ENCODE assay signal across 20 cellular contexts in the genomic region with DNA sequence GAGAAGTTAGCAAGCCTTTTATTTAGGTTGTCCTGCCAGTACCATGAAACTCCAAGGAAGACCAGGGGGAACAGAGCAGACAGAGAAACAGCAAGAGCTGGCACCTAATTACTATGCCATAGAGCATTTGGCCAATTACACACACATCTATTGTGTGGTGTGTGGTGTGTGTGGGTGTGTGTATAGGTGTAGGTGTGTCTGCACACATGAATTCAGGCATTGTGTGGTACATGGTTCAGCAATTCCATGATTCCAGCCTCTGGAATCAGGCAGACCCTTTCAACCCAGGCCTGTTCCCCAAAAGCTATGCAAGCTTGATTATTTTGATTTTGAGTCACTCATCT.
"Had no signal": no experiment of that assay in that cellular context is flagged by ENCODE, and none has a peak within 500 bp of the region (broad histone marks: within the 10 kb centered on the region; RNA-seq: fewer than 3 reads in every experiment).

No MANE protein-coding gene starts in this region.

- H3K4me2 ChIP-seq: smooth muscle cell had no signal

- H3K9me3 ChIP-seq: adrenal gland, left ventricle myocardium inferior, sigmoid colon, testis, uterus had no signal

- H3K27ac ChIP-seq: adrenal gland, left ventricle myocardium inferior, sigmoid colon, testis, uterus had no signal

- H3K4me1 ChIP-seq: sigmoid colon, testis, uterus had no signal

- ATAC-seq: activated T-helper 17 cell treated with anti-CD3 and anti-CD28 coated beads, Interleukin-2, amount 50 U/mL, for 72 hours; natural killer cell; stimulated activated naive B cell treated with anti-CD40 and anti-IgM and Interleukin-4, amounts not matched to agents 10 μg/mL and 1 μg/mL and 100 μg/mL, for 72 hours; WTC11 had no signal

- H3K36me3 ChIP-seq: adrenal gland, sigmoid colon, uterus had no signal

- DNase-seq: activated T-cell treated with anti-CD3 and anti-CD28 coated beads, Interleukin-2, amount 50 U/mL, for 1 hour; cortex of kidney; erythroblast; foreskin melanocyte; immature natural killer cell; left ventricle myocardium inferior; natural killer cell; occipital lobe; sigmoid colon; stimulated activated CD4-positive, alpha-beta T cell treated with anti-CD3 and anti-CD28 coated beads, Interleukin-15, amount 100 ng/mL, for 24 hours; stimulated activated CD8-positive, alpha-beta memory T cell treated with anti-CD3 and anti-CD28 coated beads, Interleukin-4, amount 100 ng/mL, for 48 hours; stimulated activated naive B cell treated with anti-CD40 and anti-IgM and Interleukin-4, amounts not matched to agents 10 μg/mL and 1 μg/mL and 100 μg/mL, for 72 hours; T-helper 9 cell; testis; trophoblast cell; uterus had no signal

- H3K27me3 ChIP-seq: adrenal gland, sigmoid colon, testis, uterus had no signal

- H3K4me3 ChIP-seq: adrenal gland, left ventricle myocardium inferior, sigmoid colon, smooth muscle cell, testis, uterus had no signal
